Comparison of ENCODE assay signal across 8 cellular contexts in genomic region chr6:158559895-158560786, GRCh38. TPM values are rescaled to one million over a fixed set of nuclear protein-coding genes. Genes with fewer than 3 reads are reported as not detected.
DNase-seq lines count a peak whose midpoint lies in the region; FAIRE-seq and TF ChIP-seq lines count a peak whose summit lies in the region.

TMEM181 (plus strand) TSS chr6:158560091; CDS start chr6:158560225, 134 bp downstream.

- H3K9me3 Mint-ChIP-seq in HFFc6: no peaks in the 10 kb centered on the region
- H3K9me3 Mint-ChIP-seq in T-helper 1 cell treated with Interleukin-12 subunit alpha and Interleukin-12 subunit beta and Interleukin-4 antibody, amounts not matched to agents 30 μg/mL and 1 μg/mL, for 36 hours: no peaks in the 10 kb centered on the region

- no peaks in the 10 kb centered on the region for H3K36me3 Mint-ChIP-seq in HFFc6 (ENCODE audit: low read depth)
- H3K36me3 Mint-ChIP-seq in T-helper 1 cell treated with Interleukin-12 subunit alpha and Interleukin-12 subunit beta and Interleukin-4 antibody, amounts not matched to agents 30 μg/mL and 1 μg/mL, for 36 hours (ENCODE audit: low read depth): peaks cover 11% of the 10 kb centered on the region

- H3K4me1 ChIP-seq in left ventricle myocardium inferior: peaks cover 29% of the 10 kb centered on the region

- DNase-seq in HFFc6 (peak; percentile 64), NCI-H1048 (lab: John Stamatoyannopoulos, UW) (peak; percentile 78), amniotic stem cell (lab: John Stamatoyannopoulos, UW) (peak; percentile 72), left ventricle myocardium inferior (peak; percentile 89), pulmonary artery endothelial cell (ENCODE audit: low read depth, low spot score) (peak; percentile 37), urothelium cell line (ENCODE audit: low spot score) (peak; percentile 93)

- no peaks in the 10 kb centered on the region for H3K9me3 ChIP-seq in left ventricle myocardium inferior (replicated peaks)

- TF ChIP-seq CTCF in HFFc6 (IDR thresholded peaks at IDR 0.05) (no peak), left ventricle myocardium inferior (IDR thresholded peaks at IDR 0.05; ENCODE audit: borderline replicate concordance) (no peak)

- peak within 1 kb of the TSS; percentile 93 for H3K4me3 Mint-ChIP-seq in HFFc6
- peak within 1 kb of the TSS; percentile 98 for H3K4me3 Mint-ChIP-seq in T-helper 1 cell treated with Interleukin-12 subunit alpha and Interleukin-12 subunit beta and Interleukin-4 antibody, amounts not matched to agents 30 μg/mL and 1 μg/mL, for 36 hours

- peak within 1 kb of the TSS; percentile 92 for H3K27ac ChIP-seq in left ventricle myocardium inferior (replicated peaks)

- H3K27me3 Mint-ChIP-seq in HFFc6 (ENCODE audit: insufficient read depth): peaks cover 4% of the 10 kb centered on the region
- peaks cover 21% of the 10 kb centered on the region for H3K27me3 Mint-ChIP-seq in T-helper 1 cell treated with Interleukin-12 subunit alpha and Interleukin-12 subunit beta and Interleukin-4 antibody, amounts not matched to agents 30 μg/mL and 1 μg/mL, for 36 hours (ENCODE audit: low read depth)

- TF ChIP-seq POLR2A in GM10847 (IDR thresholded peaks at IDR 0.05; ENCODE audit: extremely low read depth, insufficient read length): peak; percentile 97

- intact Hi-C loops in left ventricle myocardium inferior (cut with micrococcal nuclease): no loop called here

- FAIRE-seq in urothelium cell line (lab: Jason Lieb, UNC): peak; percentile 48

- peak within 1 kb of the TSS; percentile 91 for H3K27ac Mint-ChIP-seq in HFFc6
- peak within 1 kb of the TSS; percentile 97 for H3K27ac Mint-ChIP-seq in T-helper 1 cell treated with Interleukin-12 subunit alpha and Interleukin-12 subunit beta and Interleukin-4 antibody, amounts not matched to agents 30 μg/mL and 1 μg/mL, for 36 hours

- peaks cover 32% of the 10 kb centered on the region for H3K4me1 Mint-ChIP-seq in HFFc6 (ENCODE audit: low read depth)
- peaks cover 34% of the 10 kb centered on the region for H3K4me1 Mint-ChIP-seq in T-helper 1 cell treated with Interleukin-12 subunit alpha and Interleukin-12 subunit beta and Interleukin-4 antibody, amounts not matched to agents 30 μg/mL and 1 μg/mL, for 36 hours (ENCODE audit: low read depth)

- no peaks in the 10 kb centered on the region for H3K27me3 ChIP-seq in left ventricle myocardium inferior (ENCODE audit: low read depth)

- H3K4me3 ChIP-seq in left ventricle myocardium inferior: peak within 1 kb of the TSS; percentile 87

- H3K36me3 ChIP-seq in left ventricle myocardium inferior: no peaks in the 10 kb centered on the region

RNA-seq across cellular contexts. Expression of gene TMEM181, which starts in this region (rescaled TPM):
- total RNA-seq in HFFc6 (2021; fragmentation: NEBNext Ultra II Directional; extraction: Animal tissue kit (Norgen Biotek cat#: 25700)): 10 to 100 TPM; 25.8 to 37.8 (median 30.1) TPM
- total RNA-seq in left ventricle myocardium inferior (8.8 TPM), pulmonary artery endothelial cell (41.7 and 55.5 TPM in 2 replicates)

Comparison
In these comparisons a context has a peak if more than half of its experiments do, and no peak if none do; other contexts are left out.
1. Peak in every context shown above with its lines: DNase-seq, H3K4me3 ChIP-seq and H3K27ac ChIP-seq.
2. DNase-seq: peak in every context shown above with its lines; median percentile 93 in urothelium cell line; 89 in left ventricle myocardium inferior; 78 in NCI-H1048; 72 in amniotic stem cell; 64 in HFFc6; 37 in pulmonary artery endothelial cell.